Comparison of ENCODE assay signal across 19 cellular contexts in the genomic region with DNA sequence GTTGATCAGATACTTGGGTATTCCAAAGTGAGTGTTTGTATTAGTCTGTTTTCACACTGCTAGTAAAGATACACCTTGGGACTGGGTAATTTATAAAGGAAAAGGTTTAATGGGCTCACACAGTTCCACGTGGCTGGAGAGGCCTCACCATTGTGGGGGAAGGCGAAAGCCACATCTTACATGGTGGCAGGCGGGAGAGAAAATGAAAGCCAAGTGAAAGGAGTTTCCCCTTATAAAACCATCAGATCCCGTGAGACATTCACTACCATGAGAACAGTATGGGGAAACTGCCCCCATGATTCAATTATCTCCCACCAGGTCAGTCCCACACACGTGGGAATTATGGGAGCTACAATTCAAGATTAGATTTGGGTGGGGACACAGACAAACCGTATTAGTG. TPM values are rescaled to one million over a fixed set of nuclear protein-coding genes. Genes with fewer than 3 reads are reported as not detected.
"Had no signal": no experiment of that assay in that cellular context is flagged by ENCODE, and none has a peak within 500 bp of the region (broad histone marks: within the 10 kb centered on the region; RNA-seq: fewer than 3 reads in every experiment).

No MANE protein-coding gene starts in this region.

- DNase-seq: activated CD4-positive, alpha-beta T cell treated with anti-CD3 and anti-CD28 coated beads for 48 hours; activated CD8-positive, alpha-beta memory T cell treated with anti-CD3 and anti-CD28 coated beads, Interleukin-2, amount 10 ng/mL, durations not matched to agents 7 days and 5 days; activated CD8-positive, alpha-beta T cell treated with anti-CD3 and anti-CD28 coated beads for 36 hours; activated T-cell treated with anti-CD3 and anti-CD28 coated beads for 4 hours; amniotic stem cell; hypothalamus; left ventricle myocardium superior; mammary epithelial cell; nephron progenitor cell; right cardiac atrium; T1000; testis; upper lobe of left lung had no signal

- H3K4me1 ChIP-seq: breast epithelium, parathyroid adenoma, testis had no signal

- ATAC-seq: activated CD8-positive, alpha-beta memory T cell treated with anti-CD3 and anti-CD28 coated beads, Interleukin-2, amount 10 ng/mL, durations not matched to agents 7 days and 5 days; activated CD8-positive, alpha-beta T cell treated with anti-CD3 and anti-CD28 coated beads for 36 hours; activated naive CD4-positive, alpha-beta T cell treated with anti-CD3 and anti-CD28 coated beads, Interleukin-2, amount 50 U/mL, for 72 hours; left ventricle myocardium superior; right cardiac atrium had no signal

- H3K27me3 Mint-ChIP-seq: activated CD8-positive, alpha-beta memory T cell treated with anti-CD3 and anti-CD28 coated beads, Interleukin-2, amount 10 ng/mL, durations not matched to agents 7 days and 5 days; activated CD8-positive, alpha-beta T cell treated with anti-CD3 and anti-CD28 coated beads for 36 hours had no signal

- H3K27me3 ChIP-seq: breast epithelium, esophagus muscularis mucosa, testis, upper lobe of left lung had no signal

- H3K4me3 ChIP-seq: breast epithelium, coronary artery, esophagus muscularis mucosa, testis, upper lobe of left lung had no signal

- H3K27ac ChIP-seq: breast epithelium, coronary artery, esophagus muscularis mucosa, parathyroid adenoma, testis, upper lobe of left lung had no signal

- H3K4me3 Mint-ChIP-seq: activated CD8-positive, alpha-beta memory T cell treated with anti-CD3 and anti-CD28 coated beads, Interleukin-2, amount 10 ng/mL, durations not matched to agents 7 days and 5 days; activated CD8-positive, alpha-beta T cell treated with anti-CD3 and anti-CD28 coated beads for 36 hours; nephron progenitor cell had no signal

- H3K36me3 ChIP-seq: breast epithelium had no signal

- H3K9me3 Mint-ChIP-seq: activated CD8-positive, alpha-beta T cell treated with anti-CD3 and anti-CD28 coated beads for 36 hours; activated naive CD4-positive, alpha-beta T cell treated with anti-CD3 and anti-CD28 coated beads, Interleukin-2, amount 50 U/mL, for 72 hours; nephron progenitor cell had no signal

- H3K9me3 ChIP-seq: breast epithelium, esophagus muscularis mucosa, testis, upper lobe of left lung had no signal

RNA-seq across cellular contexts. Expression of a gene that starts 47.6 kb away (rescaled TPM):
- total RNA-seq: activated CD8-positive, alpha-beta T cell treated with anti-CD3 and anti-CD28 coated beads for 36 hours; left ventricle myocardium superior; myocyte had no signal
